ENCODE assay signal across 1 cellular context in genomic region chr11:19116315-19116970, GRCh38.
TF ChIP-seq lines count a peak whose summit lies in the region.

No MANE protein-coding gene starts in this region.

TF ChIP-seq in WTC11, 78 proteins besides CTCF, POLR2A, EP300 and RAD21 (continued from another document):
- TF ChIP-seq MLX (CRISPR knock-in tag; IDR thresholded peaks at IDR 0.05): no peak
- no peak for TF ChIP-seq ZNF219 (CRISPR knock-in tag; IDR thresholded peaks at IDR 0.05; ENCODE audit: borderline replicate concordance)
- TF ChIP-seq TCF7 (CRISPR knock-in tag; IDR thresholded peaks at IDR 0.05; ENCODE audit: low read depth): no peak
- no peak for TF ChIP-seq GABPB1 (CRISPR knock-in tag; IDR thresholded peaks at IDR 0.05)
- TF ChIP-seq NR1H2 (CRISPR knock-in tag; IDR thresholded peaks at IDR 0.05): no peak
- no peak for TF ChIP-seq CREM (CRISPR knock-in tag; IDR thresholded peaks at IDR 0.05)
- TF ChIP-seq ATF1 (CRISPR knock-in tag; IDR thresholded peaks at IDR 0.05): no peak
- no peak for TF ChIP-seq TEAD4 (CRISPR knock-in tag; IDR thresholded peaks at IDR 0.05)
- TF ChIP-seq MXD4 (CRISPR knock-in tag; IDR thresholded peaks at IDR 0.05; ENCODE audit: borderline replicate concordance): no peak
- no peak for TF ChIP-seq HMGA2 (CRISPR knock-in tag; IDR thresholded peaks at IDR 0.05)
- TF ChIP-seq KAT7 (CRISPR knock-in tag; IDR thresholded peaks at IDR 0.05; ENCODE audit: borderline replicate concordance): no peak
